Comparison of ENCODE assay signal across 19 cellular contexts in the genomic region with DNA sequence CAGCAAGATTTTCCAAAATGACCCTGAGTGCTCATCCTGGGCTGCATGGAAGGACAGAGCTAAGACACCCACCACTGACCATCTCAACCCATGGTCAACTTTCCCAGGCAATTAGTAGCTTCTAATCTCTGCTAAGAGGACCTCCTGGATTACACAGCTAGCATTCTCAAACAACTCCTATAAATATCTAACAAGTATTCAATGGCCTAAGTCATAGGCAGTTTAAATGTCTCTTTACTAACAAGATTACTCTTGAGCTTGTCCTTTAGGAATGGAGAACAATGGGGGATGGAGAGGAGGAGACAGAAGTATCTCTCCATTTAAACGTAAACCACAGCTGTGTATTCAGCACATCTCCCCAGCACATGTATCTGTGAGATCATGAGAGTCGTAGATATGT.
"Had no signal": no experiment of that assay in that cellular context is flagged by ENCODE, and none has a peak within 500 bp of the region (broad histone marks: within the 10 kb centered on the region; RNA-seq: fewer than 3 reads in every experiment).

No MANE protein-coding gene starts in this region.

- H3K9me3 ChIP-seq: esophagus squamous epithelium, prostate gland had no signal

- H3K27me3 ChIP-seq: brain microvascular endothelial cell, esophagus squamous epithelium had no signal

- DNase-seq: activated CD4-positive, alpha-beta memory T cell treated with anti-CD3 and anti-CD28 coated beads for 36 hours; activated CD4-positive, alpha-beta T cell treated with anti-CD3 and anti-CD28 coated beads for 36 hours; activated naive CD4-positive, alpha-beta T cell; activated naive CD8-positive, alpha-beta T cell treated with anti-CD3 and anti-CD28 coated beads for 36 hours; activated T-cell treated with anti-CD3 and anti-CD28 coated beads for 4 hours; amygdala; brain microvascular endothelial cell; effector CD8-positive, alpha-beta T cell; esophagus squamous epithelium; left colon; naive B cell; right cardiac atrium; stimulated activated CD4-positive, alpha-beta T cell treated with anti-CD3 and anti-CD28 coated beads, Interleukin-2, amount 100 ng/mL, for 24 hours; stimulated activated naive CD4-positive, alpha-beta T cell treated with Interleukin-2 at 50 U/mL for 16 hours; substantia nigra; SW 1271; trophoblast cell had no signal

- H3K36me3 ChIP-seq: prostate gland had no signal

- H3K27ac ChIP-seq: brain microvascular endothelial cell, esophagus squamous epithelium, prostate gland had no signal

- H3K4me3 ChIP-seq: esophagus squamous epithelium, lung, prostate gland had no signal

- H3K4me1 ChIP-seq: prostate gland had no signal
